Comparison of ENCODE assay signal across 18 cellular contexts in the genomic region with DNA sequence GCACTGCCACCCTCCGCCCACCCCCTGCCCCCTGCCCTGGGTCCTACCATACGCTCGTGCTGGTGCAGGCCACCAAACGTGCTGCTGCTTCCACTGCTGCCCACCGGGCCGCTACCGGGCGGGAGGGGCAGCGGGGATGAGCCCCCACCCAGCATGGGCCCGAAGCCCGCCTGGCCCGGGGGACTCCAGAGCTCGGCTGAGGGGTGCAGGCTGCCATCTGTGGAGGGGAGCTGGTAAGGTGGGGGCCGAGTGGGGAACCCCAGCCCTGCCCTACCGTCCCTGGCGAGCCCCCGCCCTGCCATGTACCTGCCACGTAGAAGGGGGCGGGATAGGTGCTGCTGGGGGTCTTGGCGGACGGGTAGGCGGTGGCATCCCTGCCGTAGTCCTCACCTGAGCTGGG. TPM values are rescaled to one million over a fixed set of nuclear protein-coding genes. Genes with fewer than 3 reads are reported as not detected.
DNase-seq lines count a peak whose midpoint lies in the region; ATAC-seq, FAIRE-seq and TF ChIP-seq lines count a peak whose summit lies in the region.
"Had no signal": no experiment of that assay in that cellular context is flagged by ENCODE, and none has a peak within 500 bp of the region (broad histone marks: within the 10 kb centered on the region; RNA-seq: fewer than 3 reads in every experiment).

No MANE protein-coding gene starts in this region.

- no peak overlapping the region for H2AFZ ChIP-seq in HepG2 (ENCODE audit: low read length)
- no peak overlapping the region for H2AFZ ChIP-seq in OCI-LY1 (ENCODE audit: low read length)

- no peaks in the 10 kb centered on the region for H3K4me1 ChIP-seq in HepG2 (ENCODE audit: insufficient read depth, low read length)
- no peaks in the 10 kb centered on the region for H3K4me1 ChIP-seq in right lobe of liver
- H3K4me1 ChIP-seq in OCI-LY1 (ENCODE audit: insufficient read depth, low read length, severe bottlenecking), result peaks cover 65% of the 10 kb centered on the region
- H3K4me1 ChIP-seq in spleen, result peaks cover 0 to 40% (median 18%) of the 10 kb centered on the region in 6 donors
- H3K4me1 ChIP-seq: Caco-2, HAP-1 had no signal

- H3K9ac ChIP-seq in HepG2 (ENCODE audit: insufficient read depth, low read depth, low read length) (no peak overlapping the region), OCI-LY1 (ENCODE audit: low read length) (no peak overlapping the region)
- H3K9ac ChIP-seq: KMS-11 had no signal

- no peak for TF ChIP-seq RAD21 in HepG2 (CRISPR knock-in tag; IDR thresholded peaks at IDR 0.05)

- in situ Hi-C loops in HepG2 (cut with HindIII; ENCODE audit: extremely low pct_ligation_motif_present, low pct_unique_long_range_greater_than_20kb), result no loop called here

- intact Hi-C loops in HepG2 (cut with micrococcal nuclease; ENCODE audit: unreplicated experiment), result no loop called here
- intact Hi-C loops in right lobe of liver (cut with DNase I), result no loop called here
- intact Hi-C loops in spleen (cut with DNase I; ENCODE audit: low total_unique reads), result loop anchor here (10.0 kb wide), 1 partner anchor 53 kb away; no protein-coding TSS in a partner anchor

- 100% methylated on average over 2 of the region's 23 CpGs for WGBS in HepG2 (ENCODE audit: low lambda C conversion rate)
- no CpG with 5 or more reads among the region's 23 CpGs for WGBS in right lobe of liver (ENCODE audit: insufficient coverage, low coverage, low lambda C conversion rate, missing lambda C conversion rate)
- WGBS in spleen, 5 donors, result 90 to 100% (median 94%) methylated on average over 11 to 23 of the region's 23 CpGs

- H3K4me3 ChIP-seq in HepG2 (replicated peaks in 1 of 3; ENCODE audit: insufficient read depth in 1 of 3, low read depth in 2 of 3, low read length in 3 of 3) (no peak overlapping the region), right lobe of liver (no peak overlapping the region), OCI-LY1 (ENCODE audit: low read depth, low read length, poor library complexity, severe bottlenecking) (no peak overlapping the region), spleen (no peak overlapping the region)
- H3K4me3 ChIP-seq: HAP-1 had no signal

- peaks cover 3% of the 10 kb centered on the region for H3K4me1 Mint-ChIP-seq in T-helper 2 cell treated with Interferon-gamma antibody and Interleukin-4, amounts not matched to agents 5 μg/mL and 100 μg/mL, for 36 hours (ENCODE audit: low read depth)

- no peaks in the 10 kb centered on the region for H3K27me3 Mint-ChIP-seq in T-helper 2 cell treated with Interferon-gamma antibody and Interleukin-4, amounts not matched to agents 5 μg/mL and 100 μg/mL, for 36 hours (ENCODE audit: low read depth)
- H3K27me3 Mint-ChIP-seq: B cell; CD4-positive, alpha-beta T cell had no signal

- CTCF ChIA-PET in HepG2 (lab: Yijun Ruan, JAX; ENCODE audit: low intra/inter-chr PET ratio, low total read pairs), result no interaction called here

- H3K36me3 ChIP-seq in HepG2 (replicated peaks in 1 of 2; ENCODE audit: control insufficient read depth in 1 of 2, insufficient read depth in 2 of 2, low read length in 2 of 2), result peaks cover 19 to 42% of the 10 kb centered on the region in 2 experiments; a peak in 4 of 5 replicates
- no peaks in the 10 kb centered on the region for H3K36me3 ChIP-seq in right lobe of liver
- H3K36me3 ChIP-seq in OCI-LY1 (ENCODE audit: insufficient read depth, low read length), result peaks cover 99% of the 10 kb centered on the region
- H3K36me3 ChIP-seq in spleen, result peaks cover 0 to 100% (median 68%) of the 10 kb centered on the region in 6 donors

- TF ChIP-seq EP300 in HepG2 (IDR thresholded peaks at IDR 0.05; ENCODE audit: low read depth in 2 of 2, low read length in 2 of 2), result no peak
- TF ChIP-seq EP300 in HepG2 (CRISPR knock-in tag; IDR thresholded peaks at IDR 0.05; ENCODE audit: borderline replicate concordance), result no peak

- H3K9me3 ChIP-seq in HepG2 (ENCODE audit: low read length), result no peaks in the 10 kb centered on the region
- H3K9me3 ChIP-seq in right lobe of liver, result no peaks in the 10 kb centered on the region
- no peaks in the 10 kb centered on the region for H3K9me3 ChIP-seq in OCI-LY1 (ENCODE audit: low read length)
- no peaks in the 10 kb centered on the region for H3K9me3 ChIP-seq in spleen
- H3K9me3 ChIP-seq: Caco-2, HAP-1 had no signal

- H3K4me2 ChIP-seq in HepG2 (ENCODE audit: low read depth, low read length), result no peak overlapping the region
- H3K4me2 ChIP-seq in OCI-LY1 (ENCODE audit: low read length), result no peak overlapping the region
- H3K4me2 ChIP-seq: KMS-11 had no signal

- H3K4me3 Mint-ChIP-seq in T-helper 2 cell treated with Interferon-gamma antibody and Interleukin-4, amounts not matched to agents 5 μg/mL and 100 μg/mL, for 36 hours, result no peak overlapping the region
- H3K4me3 Mint-ChIP-seq: B cell; CD4-positive, alpha-beta T cell had no signal

- no peaks in the 10 kb centered on the region for H3K9me2 ChIP-seq in OCI-LY1 (ENCODE audit: low read depth, low read length)

- ATAC-seq in HepG2 (no peak), right lobe of liver (no peak), GM18505 (IDR thresholded peaks at IDR 0.05; ENCODE audit: unreplicated experiment) (no peak)

- H3F3A ChIP-seq in OCI-LY1 (ENCODE audit: insufficient read depth, low read length), result no peaks in the 10 kb centered on the region

- H4K20me1 ChIP-seq in HepG2 (ENCODE audit: insufficient read depth, low read length) (no peaks in the 10 kb centered on the region), OCI-LY1 (ENCODE audit: insufficient read depth, low read length) (no peaks in the 10 kb centered on the region)

- BruUV-seq in HepG2 (replicated peaks; lab: Mats Ljungman, UMichigan), result no TSS peak

- H3K9me3 Mint-ChIP-seq in T-helper 2 cell treated with Interferon-gamma antibody and Interleukin-4, amounts not matched to agents 5 μg/mL and 100 μg/mL, for 36 hours, result no peaks in the 10 kb centered on the region
- H3K9me3 Mint-ChIP-seq: CD4-positive, alpha-beta T cell had no signal

- TF ChIP-seq CTCF in HepG2 (CRISPR knock-in tag; IDR thresholded peaks at IDR 0.05) (no peak), right lobe of liver (IDR thresholded peaks at IDR 0.05) (no peak), OCI-LY1 (IDR thresholded peaks at IDR 0.05; ENCODE audit: low read length) (no peak), spleen (IDR thresholded peaks at IDR 0.05 in 8 of 11, conservative IDR thresholded peaks at IDR 0.05 in 3 of 11) (no peak)

- POLR2A ChIA-PET in HepG2 (lab: Yijun Ruan, JAX), result no interaction called here

- H3K27ac ChIP-seq in HepG2 (ENCODE audit: extremely low read length, insufficient read depth, low read length) (no peak overlapping the region), right lobe of liver (no peak overlapping the region), OCI-LY1 (ENCODE audit: low read depth, low read length, poor library complexity, severe bottlenecking) (peak overlapping the region; percentile 73), spleen (no peak overlapping the region)
- H3K27ac ChIP-seq: C4-2B, KMS-11 had no signal

- FAIRE-seq in HepG2 (lab: Jason Lieb, UNC), result no peak
- FAIRE-seq: D721Med, G401.6, GM12892, GM19239, H1 had no signal

- DNase-seq in HepG2 (ENCODE audit: low spot score) (no peak), right lobe of liver (no peak), spleen (no peak), NCI-H128 (lab: John Stamatoyannopoulos, UW; ENCODE audit: unreplicated experiment) (no peak)
- no peak for DNase-seq in T-helper 2 cell treated with Interferon-gamma antibody and Interleukin-4, amounts not matched to agents 5 μg/mL and 100 μg/mL, for 36 hours (ENCODE audit: low spot score)
- DNase-seq: Caco-2; CD4-positive, alpha-beta T cell had no signal

- no peak for TF ChIP-seq POLR2A in HepG2 (IDR thresholded peaks at IDR 0.05; ENCODE audit: insufficient read depth in 1 of 2, low read depth in 2 of 2, low read length in 2 of 2)
- TF ChIP-seq POLR2A in right lobe of liver (IDR thresholded peaks at IDR 0.05), result no peak
- peak; percentile 18 for TF ChIP-seq POLR2A in GM18505 (IDR thresholded peaks at IDR 0.05; ENCODE audit: borderline replicate concordance, extremely low read depth, insufficient read depth, insufficient read length)
- no peak for TF ChIP-seq POLR2A in spleen (IDR thresholded peaks at IDR 0.05)

- H3K79me2 ChIP-seq in HepG2 (ENCODE audit: insufficient read depth, low read length) (no peaks in the 10 kb centered on the region), OCI-LY1 (ENCODE audit: insufficient read depth, low read length) (no peaks in the 10 kb centered on the region)

- H3K27me3 ChIP-seq in HepG2 (ENCODE audit: control insufficient read depth in 1 of 2, insufficient read depth in 2 of 2, low read length in 2 of 2) (no peaks in the 10 kb centered on the region), right lobe of liver (no peaks in the 10 kb centered on the region), OCI-LY1 (ENCODE audit: insufficient read depth, low read length) (no peaks in the 10 kb centered on the region), spleen (replicated peaks in 1 of 7) (no peaks in the 10 kb centered on the region)

- peaks cover 13% of the 10 kb centered on the region for H3K36me3 Mint-ChIP-seq in T-helper 2 cell treated with Interferon-gamma antibody and Interleukin-4, amounts not matched to agents 5 μg/mL and 100 μg/mL, for 36 hours (ENCODE audit: low read depth)

- H3K27ac Mint-ChIP-seq in T-helper 2 cell treated with Interferon-gamma antibody and Interleukin-4, amounts not matched to agents 5 μg/mL and 100 μg/mL, for 36 hours, result no peak overlapping the region

RNA-seq across cellular contexts. Expression of a gene that starts 16.7 kb away (rescaled TPM):
- 214 and 216 TPM in 2 replicates for total RNA-seq in HepG2 (2016; rRNA removed; fragmentation: Illumina TruSeq; extraction: Trizol)
- 181 and 320 TPM in 2 replicates for total RNA-seq in HepG2 (2016; cell fraction: cytosol; rRNA removed; fragmentation: Illumina TruSeq; extraction: Trizol; ENCODE audit: low read depth)
- total RNA-seq in HepG2 (2016; cell fraction: insoluble cytoplasmic fraction; rRNA removed; fragmentation: Illumina TruSeq; extraction: Trizol), result 205 and 210 TPM in 2 replicates
- 252 and 309 TPM in 2 replicates for total RNA-seq in HepG2 (2016; cell fraction: membrane; rRNA removed; fragmentation: Illumina TruSeq; extraction: Trizol)
- total RNA-seq in HepG2 (2016; cell fraction: nucleus; rRNA removed; fragmentation: Illumina TruSeq; extraction: Trizol), result 63.8 and 65.4 TPM in 2 replicates
- polyA plus RNA-seq in HepG2 (2011; rRNA removed), result 111 and 125 TPM in 2 replicates
- polyA plus RNA-seq in HepG2 (2011; cell fraction: cytosol; rRNA removed), result 81.4 and 152 TPM in 2 replicates
- 46.6 and 47.9 TPM in 2 replicates for polyA plus RNA-seq in HepG2 (2011; cell fraction: nucleus; rRNA removed)
- 92.9 and 123 TPM in 2 replicates for polyA plus RNA-seq in HepG2 (2012)
- 249 and 487 TPM in 2 replicates for polyA plus RNA-seq in HepG2 (2016; cell fraction: cytosol; fragmentation: Illumina TruSeq; extraction: Trizol; ENCODE audit: low read depth)
- 158 and 171 TPM in 2 replicates for polyA plus RNA-seq in HepG2 (2016; cell fraction: insoluble cytoplasmic fraction; fragmentation: Illumina TruSeq; extraction: Trizol; ENCODE audit: low read depth)
- 210 and 295 TPM in 2 replicates for polyA plus RNA-seq in HepG2 (2016; cell fraction: membrane; fragmentation: Illumina TruSeq; extraction: Trizol; ENCODE audit: low read depth)
- polyA plus RNA-seq in HepG2 (2016; cell fraction: nucleus; fragmentation: Illumina TruSeq; extraction: Trizol; ENCODE audit: insufficient read depth, low read depth), result 98.1 and 120 TPM in 2 replicates
- 32.9 and 62.2 TPM in 2 replicates for polyA minus RNA-seq in HepG2 (2011; rRNA and poly(A)+ RNA removed; ENCODE audit: low replicate concordance)
- polyA minus RNA-seq in HepG2 (2011; cell fraction: cytosol; rRNA and poly(A)+ RNA removed), result 12.7 and 18.7 TPM in 2 replicates
- polyA minus RNA-seq in HepG2 (2011; cell fraction: nucleus; rRNA and poly(A)+ RNA removed), result 15.9 and 18.2 TPM in 2 replicates
- 100 to 1,000 TPM in 4 of 6 experiments, 10 to 100 TPM in 2; 59.6 to 202 (median 172) TPM for total RNA-seq in right lobe of liver
- 100 to 1,000 TPM in 4 of 7 donors, 10 to 100 TPM in 3; 40.9 to 165 (median 129) TPM for total RNA-seq in spleen
- 100 to 1,000 TPM in 2 of 3 donors, 10 to 100 TPM in 1; 93.4 to 153 (median 145) TPM for polyA plus RNA-seq in spleen

RNA-seq across cellular contexts. Expression of a gene that starts 29.3 kb away (rescaled TPM):
- total RNA-seq in HepG2 (2016; rRNA removed; fragmentation: Illumina TruSeq; extraction: Trizol) (58.9 and 76.9 TPM in 2 replicates), right lobe of liver (10 to 100 TPM; 27.3 to 72.1 (median 30.1) TPM), spleen (10 to 100 TPM; 57.4 to 80.9 (median 74.3) TPM)
- 18.4 and 19.5 TPM in 2 replicates for total RNA-seq in HepG2 (2016; cell fraction: cytosol; rRNA removed; fragmentation: Illumina TruSeq; extraction: Trizol; ENCODE audit: low read depth)
- 59.4 and 81.3 TPM in 2 replicates for total RNA-seq in HepG2 (2016; cell fraction: insoluble cytoplasmic fraction; rRNA removed; fragmentation: Illumina TruSeq; extraction: Trizol)
- 58.1 and 59.8 TPM in 2 replicates for total RNA-seq in HepG2 (2016; cell fraction: membrane; rRNA removed; fragmentation: Illumina TruSeq; extraction: Trizol)
- 37.4 and 41.1 TPM in 2 replicates for total RNA-seq in HepG2 (2016; cell fraction: nucleus; rRNA removed; fragmentation: Illumina TruSeq; extraction: Trizol)
- polyA plus RNA-seq in HepG2 (2011; rRNA removed) (21.2 and 32.4 TPM in 2 replicates), spleen (100 to 1,000 TPM in 1 of 3 donors, 10 to 100 TPM in 2; 62.2 to 177 (median 89.3) TPM)
- 25.5 and 43.1 TPM in 2 replicates for polyA plus RNA-seq in HepG2 (2011; cell fraction: cytosol; rRNA removed)
- 88.4 and 96.9 TPM in 2 replicates for polyA plus RNA-seq in HepG2 (2011; cell fraction: nucleus; rRNA removed)
- 21.4 and 34.5 TPM in 2 replicates for polyA plus RNA-seq in HepG2 (2012)
- polyA plus RNA-seq in HepG2 (2016; cell fraction: cytosol; fragmentation: Illumina TruSeq; extraction: Trizol; ENCODE audit: low read depth), result 19.9 and 20.7 TPM in 2 replicates
- 57.2 and 62.2 TPM in 2 replicates for polyA plus RNA-seq in HepG2 (2016; cell fraction: insoluble cytoplasmic fraction; fragmentation: Illumina TruSeq; extraction: Trizol; ENCODE audit: low read depth)
- polyA plus RNA-seq in HepG2 (2016; cell fraction: membrane; fragmentation: Illumina TruSeq; extraction: Trizol; ENCODE audit: low read depth), result 39.6 and 43.3 TPM in 2 replicates
- polyA plus RNA-seq in HepG2 (2016; cell fraction: nucleus; fragmentation: Illumina TruSeq; extraction: Trizol; ENCODE audit: insufficient read depth, low read depth), result 100 and 109 TPM in 2 replicates
- 65.5 and 79.2 TPM in 2 replicates for polyA minus RNA-seq in HepG2 (2011; rRNA and poly(A)+ RNA removed; ENCODE audit: low replicate concordance)
- 29.4 and 32.5 TPM in 2 replicates for polyA minus RNA-seq in HepG2 (2011; cell fraction: cytosol; rRNA and poly(A)+ RNA removed)
- 20.1 and 22.0 TPM in 2 replicates for polyA minus RNA-seq in HepG2 (2011; cell fraction: nucleus; rRNA and poly(A)+ RNA removed)

RNA-seq across cellular contexts. Expression of a gene that starts 30.4 kb away (rescaled TPM):
- total RNA-seq in HepG2 (2016; rRNA removed; fragmentation: Illumina TruSeq; extraction: Trizol) (38.0 and 53.2 TPM in 2 replicates), right lobe of liver (10 to 100 TPM; 11.0 to 30.1 (median 15.9) TPM), spleen (100 to 1,000 TPM in 5 of 7 donors, 10 to 100 TPM in 2; 79.2 to 135 (median 107) TPM)
- 24.5 and 28.5 TPM in 2 replicates for total RNA-seq in HepG2 (2016; cell fraction: cytosol; rRNA removed; fragmentation: Illumina TruSeq; extraction: Trizol; ENCODE audit: low read depth)
- 29.0 and 50.0 TPM in 2 replicates for total RNA-seq in HepG2 (2016; cell fraction: insoluble cytoplasmic fraction; rRNA removed; fragmentation: Illumina TruSeq; extraction: Trizol)
- 81.6 and 83.0 TPM in 2 replicates for total RNA-seq in HepG2 (2016; cell fraction: membrane; rRNA removed; fragmentation: Illumina TruSeq; extraction: Trizol)
- 28.3 and 35.7 TPM in 2 replicates for total RNA-seq in HepG2 (2016; cell fraction: nucleus; rRNA removed; fragmentation: Illumina TruSeq; extraction: Trizol)
- polyA plus RNA-seq in HepG2 (2011; rRNA removed) (51.4 and 52.0 TPM in 2 replicates), spleen (10 to 100 TPM; 81.0 to 96.5 (median 88.9) TPM)
- 39.6 and 81.0 TPM in 2 replicates for polyA plus RNA-seq in HepG2 (2011; cell fraction: cytosol; rRNA removed)
- polyA plus RNA-seq in HepG2 (2011; cell fraction: nucleus; rRNA removed), result 168 and 260 TPM in 2 replicates
- 51.8 and 53.9 TPM in 2 replicates for polyA plus RNA-seq in HepG2 (2012)
- 65.0 and 68.6 TPM in 2 replicates for polyA plus RNA-seq in HepG2 (2016; cell fraction: cytosol; fragmentation: Illumina TruSeq; extraction: Trizol; ENCODE audit: low read depth)
- 77.8 and 91.9 TPM in 2 replicates for polyA plus RNA-seq in HepG2 (2016; cell fraction: insoluble cytoplasmic fraction; fragmentation: Illumina TruSeq; extraction: Trizol; ENCODE audit: low read depth)
- 123 and 140 TPM in 2 replicates for polyA plus RNA-seq in HepG2 (2016; cell fraction: membrane; fragmentation: Illumina TruSeq; extraction: Trizol; ENCODE audit: low read depth)
- 119 and 120 TPM in 2 replicates for polyA plus RNA-seq in HepG2 (2016; cell fraction: nucleus; fragmentation: Illumina TruSeq; extraction: Trizol; ENCODE audit: insufficient read depth, low read depth)
- 55.1 and 105 TPM in 2 replicates for polyA minus RNA-seq in HepG2 (2011; rRNA and poly(A)+ RNA removed; ENCODE audit: low replicate concordance)
- 44.3 and 47.1 TPM in 2 replicates for polyA minus RNA-seq in HepG2 (2011; cell fraction: cytosol; rRNA and poly(A)+ RNA removed)
- polyA minus RNA-seq in HepG2 (2011; cell fraction: nucleus; rRNA and poly(A)+ RNA removed), result 17.8 and 22.5 TPM in 2 replicates

RNA-seq across cellular contexts. Expression of a gene that starts 53.9 kb away (rescaled TPM):
- 10.2 and 17.1 TPM in 2 replicates for total RNA-seq in HepG2 (2016; rRNA removed; fragmentation: Illumina TruSeq; extraction: Trizol)
- total RNA-seq in HepG2 (2016; cell fraction: cytosol; rRNA removed; fragmentation: Illumina TruSeq; extraction: Trizol; ENCODE audit: low read depth), result 10.6 and 10.7 TPM in 2 replicates
- 10.3 and 17.0 TPM in 2 replicates for total RNA-seq in HepG2 (2016; cell fraction: insoluble cytoplasmic fraction; rRNA removed; fragmentation: Illumina TruSeq; extraction: Trizol)
- 27.7 and 29.2 TPM in 2 replicates for total RNA-seq in HepG2 (2016; cell fraction: membrane; rRNA removed; fragmentation: Illumina TruSeq; extraction: Trizol)
- 4.7 and 6.4 TPM in 2 replicates for total RNA-seq in HepG2 (2016; cell fraction: nucleus; rRNA removed; fragmentation: Illumina TruSeq; extraction: Trizol)
- 3.6 and 5.8 TPM in 2 replicates for polyA plus RNA-seq in HepG2 (2011; rRNA removed)
- 5.0 and 10.1 TPM in 2 replicates for polyA plus RNA-seq in HepG2 (2011; cell fraction: cytosol; rRNA removed)
- polyA plus RNA-seq in HepG2 (2011; cell fraction: nucleus; rRNA removed), result 6.6 and 7.0 TPM in 2 replicates
- 5.7 and 7.1 TPM in 2 replicates for polyA plus RNA-seq in HepG2 (2012)
- polyA plus RNA-seq in HepG2 (2016; cell fraction: cytosol; fragmentation: Illumina TruSeq; extraction: Trizol; ENCODE audit: low read depth), result 9.6 and 10.4 TPM in 2 replicates
- 15.4 and 15.7 TPM in 2 replicates for polyA plus RNA-seq in HepG2 (2016; cell fraction: insoluble cytoplasmic fraction; fragmentation: Illumina TruSeq; extraction: Trizol; ENCODE audit: low read depth)
- polyA plus RNA-seq in HepG2 (2016; cell fraction: membrane; fragmentation: Illumina TruSeq; extraction: Trizol; ENCODE audit: low read depth), result 19.9 and 23.7 TPM in 2 replicates
- 10.8 and 12.5 TPM in 2 replicates for polyA plus RNA-seq in HepG2 (2016; cell fraction: nucleus; fragmentation: Illumina TruSeq; extraction: Trizol; ENCODE audit: insufficient read depth, low read depth)
- polyA minus RNA-seq in HepG2 (2011; rRNA and poly(A)+ RNA removed; ENCODE audit: low replicate concordance), result 6.0 and 19.1 TPM in 2 replicates
- 19.3 and 20.6 TPM in 2 replicates for polyA minus RNA-seq in HepG2 (2011; cell fraction: cytosol; rRNA and poly(A)+ RNA removed)
- 3.0 TPM in 2 replicates for polyA minus RNA-seq in HepG2 (2011; cell fraction: nucleus; rRNA and poly(A)+ RNA removed)
- total RNA-seq in right lobe of liver, result 10 to 100 TPM in 3 of 6 experiments, 1 to 10 TPM in 3; 6.7 to 16.6 (median 10.3) TPM
- total RNA-seq in spleen, result 10 to 100 TPM in 1 of 7 donors, 1 to 10 TPM in 6; 5.4 to 11.7 (median 6.7) TPM
- polyA plus RNA-seq in spleen, result 1 to 10 TPM in 2 of 3 donors, under 1 TPM in 1; 0.87 to 2.7 (median 2.0) TPM
